Comparison of ENCODE assay signal across 16 cellular contexts in genomic region chr3:117700573-117701360, GRCh38.
DNase-seq lines count a peak whose midpoint lies in the region; ATAC-seq lines count a peak whose summit lies in the region.
"Had no signal": no experiment of that assay in that cellular context is flagged by ENCODE, and none has a peak within 500 bp of the region (broad histone marks: within the 10 kb centered on the region; RNA-seq: fewer than 3 reads in every experiment).

No MANE protein-coding gene starts in this region.

- H3K4ac ChIP-seq in neuronal stem cell (ENCODE audit: low read length) = no peak overlapping the region

- no peak overlapping the region for H3K4me3 Mint-ChIP-seq in T-cell
- H3K4me3 Mint-ChIP-seq: CD8-positive, alpha-beta memory T cell had no signal

- peaks cover 0 to 10% (median 8%) of the 10 kb centered on the region in 3 donors for H3K9me3 Mint-ChIP-seq in T-cell

- no peak overlapping the region for H3K23ac ChIP-seq in neuronal stem cell (ENCODE audit: low read depth, low read length, poor library complexity)

- no CpG with 5 or more reads among the region's 6 CpGs for WGBS in neuronal stem cell (ENCODE audit: extremely low coverage in 2 of 2, insufficient read length in 2 of 2, insufficient replicate concordance in 1 of 2), 2 donors

- H3K27me3 Mint-ChIP-seq in T-cell = no peaks in the 10 kb centered on the region
- H3K27me3 Mint-ChIP-seq: CD8-positive, alpha-beta memory T cell had no signal

- H3K4me3 ChIP-seq in adipocyte (ENCODE audit: low read length) (no peak overlapping the region), neuronal stem cell (ENCODE audit: low read length in 2 of 2) (no peak overlapping the region)
- H3K4me3 ChIP-seq: HAP-1, SJSA1 had no signal

- H3K27me3 ChIP-seq in adipocyte (replicated peaks; ENCODE audit: control insufficient read depth, insufficient read depth, low read length) (no peaks in the 10 kb centered on the region), neuronal stem cell (ENCODE audit: control insufficient read depth in 3 of 3, insufficient read depth in 3 of 3, low read depth in 1 of 3, low read length in 3 of 3) (no peaks in the 10 kb centered on the region)
- H3K27me3 ChIP-seq: SJSA1 had no signal

- no peak overlapping the region for H2BK15ac ChIP-seq in neuronal stem cell (ENCODE audit: low read length)

- peak overlapping the region; percentile 52 for H2AFZ ChIP-seq in neuronal stem cell (ENCODE audit: low read length)

- H3K4me1 ChIP-seq in adipocyte (ENCODE audit: control insufficient read depth, insufficient read depth, low read length) = peaks cover 23% of the 10 kb centered on the region
- peaks cover 10 to 28% of the 10 kb centered on the region in 2 donors for H3K4me1 ChIP-seq in neuronal stem cell (ENCODE audit: control insufficient read depth in 2 of 2, insufficient read depth in 1 of 2, low read depth in 1 of 2, low read length in 2 of 2)

- no peak overlapping the region for H3K4me2 ChIP-seq in neuronal stem cell (ENCODE audit: insufficient read depth, low read length, poor library complexity, severe bottlenecking)

- H2BK120ac ChIP-seq in neuronal stem cell (ENCODE audit: low read depth, low read length) = no peak overlapping the region

- H3K27ac ChIP-seq in neuronal stem cell (replicated peaks; ENCODE audit: low read length) = no peak overlapping the region
- H3K27ac ChIP-seq: RWPE1, SJSA1 had no signal

- H3K27ac Mint-ChIP-seq in T-cell = no peak overlapping the region
- H3K27ac Mint-ChIP-seq: CD8-positive, alpha-beta memory T cell had no signal

- H4K8ac ChIP-seq in neuronal stem cell (ENCODE audit: low read depth, low read length) = no peak overlapping the region

- no peak overlapping the region for H3K9ac ChIP-seq in adipocyte (ENCODE audit: low read length)
- no peak overlapping the region for H3K9ac ChIP-seq in neuronal stem cell (ENCODE audit: low read depth, low read length, poor library complexity)

- no peak overlapping the region for H4K91ac ChIP-seq in neuronal stem cell (ENCODE audit: low read depth, low read length, poor library complexity)

- H3K79me1 ChIP-seq in neuronal stem cell (ENCODE audit: low read depth, low read length) = no peaks in the 10 kb centered on the region

- CTCF ChIA-PET in T-cell (lab: Charles Lee) = no interaction called here

- H3K14ac ChIP-seq in neuronal stem cell (ENCODE audit: low read length) = no peak overlapping the region

- ATAC-seq in GM18867 (IDR thresholded peaks at IDR 0.05; ENCODE audit: unreplicated experiment) (no peak), GM18873 (IDR thresholded peaks at IDR 0.05; ENCODE audit: low FRiP score, unreplicated experiment) (no peak), T-cell (replicated peaks in 1 of 4) (no peak)

- POLR2A ChIA-PET in T-cell (lab: Charles Lee) = no interaction called here

- H3K9me3 ChIP-seq in adipocyte (ENCODE audit: control insufficient read depth, low read length) (no peaks in the 10 kb centered on the region), neuronal stem cell (replicated peaks in 1 of 2; ENCODE audit: control insufficient read depth in 2 of 2, insufficient read depth in 1 of 2, low read depth in 1 of 2, low read length in 2 of 2) (no peaks in the 10 kb centered on the region)
- H3K9me3 ChIP-seq: HAP-1, SJSA1 had no signal

- H3K36me3 ChIP-seq in adipocyte (ENCODE audit: control insufficient read depth, insufficient read depth, low read length, severe bottlenecking) (no peaks in the 10 kb centered on the region), neuronal stem cell (replicated peaks in 1 of 2; ENCODE audit: control insufficient read depth in 2 of 2, insufficient read depth in 2 of 2, low read length in 2 of 2) (no peaks in the 10 kb centered on the region)
- H3K36me3 ChIP-seq: HAP-1, SJSA1 had no signal

- peak; percentile 29 for DNase-seq in GM03348 (ENCODE audit: low spot score)
- DNase-seq in NCI-H1417 treated with DMSO at 0.1 percent for 48 hours (lab: John Stamatoyannopoulos, UW) = peak; percentile 28
- peak; percentile 43 for DNase-seq in adipocyte (ENCODE audit: low read depth)
- no peak for DNase-seq in neuronal stem cell (ENCODE audit: low spot score)
- DNase-seq in T-cell = no peak
- DNase-seq in OCI-M2 (lab: John Stamatoyannopoulos, UW; ENCODE audit: unreplicated experiment) = no peak
- DNase-seq: CD8-positive, alpha-beta memory T cell; DMS 273 treated with DMSO at 0.1 percent for 48 hours; EL; NCI-H187; NCI-H82 had no signal

- H2BK12ac ChIP-seq in neuronal stem cell (ENCODE audit: low read length) = no peak overlapping the region

- H3K36me3 Mint-ChIP-seq in T-cell = no peaks in the 10 kb centered on the region
- H3K36me3 Mint-ChIP-seq: CD8-positive, alpha-beta memory T cell had no signal

- no peak overlapping the region for H3K18ac ChIP-seq in neuronal stem cell (ENCODE audit: low read length)

- H2AK5ac ChIP-seq in neuronal stem cell (ENCODE audit: low read depth, low read length) = no peak overlapping the region

- H2BK5ac ChIP-seq in neuronal stem cell (ENCODE audit: low read length) = no peak overlapping the region

- no peaks in the 10 kb centered on the region for H3K4me1 Mint-ChIP-seq in T-cell
- H3K4me1 Mint-ChIP-seq: CD8-positive, alpha-beta memory T cell had no signal

Comparison
In these comparisons a context has a peak if more than half of its experiments do, and no peak if none do; other contexts are left out.
1. DNase-seq: peak in GM03348 (single experiment), NCI-H1417 treated with DMSO at 0.1 percent for 48 hours (single experiment) and adipocyte (single experiment); none in neuronal stem cell (single experiment), T-cell (0 of 34) and OCI-M2 (single experiment).